Comparison of ENCODE assay signal across 8 cellular contexts in the genomic region with DNA sequence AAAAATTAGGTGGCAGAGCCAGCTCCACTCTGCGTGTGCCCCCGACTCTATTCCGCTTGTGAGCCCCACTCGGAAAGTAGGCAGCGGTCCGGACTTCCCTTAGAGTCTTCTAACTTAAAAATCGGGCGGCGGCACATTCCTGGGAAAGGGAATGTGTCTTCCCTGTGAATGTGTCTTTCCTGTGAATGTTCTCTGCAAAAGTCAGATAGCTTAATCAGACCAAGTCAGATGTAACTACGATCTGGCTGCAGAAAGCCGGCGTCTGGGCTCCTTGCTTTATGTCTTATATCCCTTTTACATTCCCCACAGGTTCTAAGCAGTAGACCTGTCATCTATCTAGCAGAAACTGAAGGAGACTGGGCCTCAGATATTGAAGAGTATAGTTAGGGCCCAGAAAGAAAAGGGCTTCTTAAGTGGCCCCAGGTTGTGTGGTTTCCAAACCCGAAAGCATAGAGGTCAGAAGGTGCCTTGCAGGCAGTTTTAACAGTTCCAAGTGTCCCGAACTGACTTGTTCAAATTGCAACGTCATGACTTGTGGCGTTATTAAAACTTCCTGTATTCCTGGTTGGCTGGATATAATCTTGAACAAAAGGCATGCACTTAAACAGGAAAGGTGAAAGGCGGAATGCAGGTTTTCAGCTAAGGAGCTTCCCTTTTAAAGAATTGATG. TPM values are rescaled to one million over a fixed set of nuclear protein-coding genes. Genes with fewer than 3 reads are reported as not detected.
A peak's percentile ranks its signal among the peaks of the same experiment; 100 is the strongest.
DNase-seq lines count a peak whose midpoint lies in the region; ATAC-seq lines count a peak whose summit lies in the region.

No MANE protein-coding gene starts in this region.

- ATAC-seq in GM21825 (IDR thresholded peaks at IDR 0.05; ENCODE audit: unreplicated experiment) (peak; percentile 2), right cardiac atrium (peak; percentile 47 to 60), GM21576 (IDR thresholded peaks at IDR 0.05; ENCODE audit: unreplicated experiment) (no peak)

- intact Hi-C loops in right cardiac atrium (cut with DNase I), result loop anchor here in 1 of 4 donors (5.0 kb wide), 1 partner anchor 36 kb away; no protein-coding TSS in a partner anchor

- peaks cover 5% of the 10 kb centered on the region for H3K4me1 ChIP-seq in right cardiac atrium (ENCODE audit: control insufficient read depth, insufficient read depth, low read length)

- H3K27ac ChIP-seq in right cardiac atrium (ENCODE audit: low read length), result peak overlapping the region; percentile 98

- DNase-seq in NCI-H1105 treated with DMSO at 0.1 percent for 48 hours (lab: John Stamatoyannopoulos, UW) (peak; percentile 38), NCI-H1105 (lab: John Stamatoyannopoulos, UW) (no peak), NCI-H460 (ENCODE audit: extremely low read depth, low read depth) (peak; percentile 62), amniotic epithelial cell (ENCODE audit: low read depth) (peak; percentile 48), right cardiac atrium (no peak), pulmonary artery endothelial cell (ENCODE audit: low read depth, low spot score) (peak; percentile 11)

- 2% methylated on average over 17 of the region's 17 CpGs for WGBS in right cardiac atrium

- H3K27me3 ChIP-seq in right cardiac atrium (ENCODE audit: control insufficient read depth, insufficient read depth), result no peaks in the 10 kb centered on the region

- no peaks in the 10 kb centered on the region for H3K9me3 ChIP-seq in right cardiac atrium (ENCODE audit: control insufficient read depth, low read length)

- peak overlapping the region; percentile 95 for H3K4me3 ChIP-seq in right cardiac atrium (ENCODE audit: low read length)

RNA-seq across cellular contexts. Expression of a gene that starts 0.6 kb away (rescaled TPM):
- 50.4 and 55.4 TPM in 2 replicates for total RNA-seq in NCI-H460 (2014; rRNA removed; shearing (Covaris generic))
- polyA plus RNA-seq in NCI-H460 (2014; cell fraction: nucleus; rRNA removed), result 48.3 and 62.6 TPM in 2 replicates
- total RNA-seq in right cardiac atrium (10 to 100 TPM; 62.2 to 68.0 (median 63.5) TPM), pulmonary artery endothelial cell (48.3 and 62.4 TPM in 2 replicates)
- 20.2 TPM for polyA plus RNA-seq in right cardiac atrium

RNA-seq across cellular contexts. Expression of a gene that starts 0.9 kb away (rescaled TPM):
- total RNA-seq in NCI-H460 (2014; rRNA removed; shearing (Covaris generic)), result 86.4 and 89.7 TPM in 2 replicates
- 55.3 and 67.9 TPM in 2 replicates for polyA plus RNA-seq in NCI-H460 (2014; cell fraction: nucleus; rRNA removed)
- 10 to 100 TPM; 61.6 to 72.6 (median 64.5) TPM for total RNA-seq in right cardiac atrium
- 51.7 TPM for polyA plus RNA-seq in right cardiac atrium
- total RNA-seq in pulmonary artery endothelial cell, result 42.3 and 42.5 TPM in 2 replicates

Comparison
In these comparisons a context has a peak if more than half of its experiments do, and no peak if none do; other contexts are left out.
1. DNase-seq: peak in NCI-H1105 treated with DMSO at 0.1 percent for 48 hours (single experiment), NCI-H460 (single experiment), amniotic epithelial cell (single experiment) and pulmonary artery endothelial cell (single experiment); none in NCI-H1105 (single experiment) and right cardiac atrium (0 of 3).